In genomic region chr11:75850787-75851186, GRCh38 we compare ENCODE assay signal across 1 cellular context.
TF ChIP-seq lines count a peak whose summit lies in the region.

No MANE protein-coding gene starts in this region.

TF ChIP-seq in WTC11, 78 proteins besides CTCF, POLR2A, EP300 and RAD21 (continued from another document):
- TF ChIP-seq, protein P1, sequence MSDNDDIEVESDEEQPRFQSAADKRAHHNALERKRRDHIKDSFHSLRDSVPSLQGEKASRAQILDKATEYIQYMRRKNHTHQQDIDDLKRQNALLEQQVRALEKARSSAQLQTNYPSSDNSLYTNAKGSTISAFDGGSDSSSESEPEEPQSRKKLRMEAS (CRISPR knock-in tag; IDR thresholded peaks at IDR 0.05) = no peak
- TF ChIP-seq NFATC4 (CRISPR knock-in tag; IDR thresholded peaks at IDR 0.05) (no peak), ZNF263 (CRISPR knock-in tag; IDR thresholded peaks at IDR 0.05; ENCODE audit: low read depth) (no peak), NR3C1 (CRISPR knock-in tag; conservative IDR thresholded peaks at IDR 0.05; ENCODE audit: low read depth) (no peak)
